13 cellular contexts compared by ENCODE assay signal in the genomic region with DNA sequence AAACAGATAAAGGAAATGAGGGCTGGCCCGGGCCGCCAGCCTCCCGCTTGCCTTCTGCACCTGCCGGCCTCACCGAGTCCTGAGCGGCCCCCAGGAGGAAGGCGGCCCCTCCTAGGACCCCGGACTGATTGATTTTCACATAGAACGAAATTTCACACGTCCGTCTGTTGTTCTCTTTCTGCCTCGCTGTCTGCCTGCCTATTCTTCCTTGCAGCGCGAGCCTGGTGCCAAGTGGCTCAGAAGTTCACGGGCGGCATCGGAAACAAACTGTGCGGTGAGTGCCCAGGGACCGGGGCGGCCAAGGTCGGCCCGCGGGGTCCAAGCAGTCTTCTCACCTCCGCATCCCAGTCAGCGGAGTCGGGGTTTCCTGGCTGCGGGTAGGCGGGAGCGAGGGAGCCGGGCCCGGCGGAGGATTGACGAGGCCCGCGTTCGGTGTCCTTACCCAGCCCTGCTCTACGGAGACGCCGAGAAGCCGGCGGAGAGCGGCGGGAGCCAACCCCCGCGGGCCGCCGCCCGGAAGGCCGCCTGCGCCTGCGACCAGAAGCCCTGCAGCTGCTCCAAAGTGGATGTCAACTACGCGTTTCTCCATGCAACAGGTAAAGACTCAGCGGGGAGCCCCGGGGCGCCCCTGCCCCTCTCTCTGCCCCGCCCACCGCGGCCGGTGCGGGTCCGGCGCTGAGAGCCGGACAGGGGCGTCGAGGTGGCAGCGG. TPM values are rescaled to one million over a fixed set of nuclear protein-coding genes. Genes with fewer than 3 reads are reported as not detected.
DNase-seq lines count a peak whose midpoint lies in the region; TF ChIP-seq lines count a peak whose summit lies in the region.
"Had no signal": no experiment of that assay in that cellular context is flagged by ENCODE, and none has a peak within 500 bp of the region (broad histone marks: within the 10 kb centered on the region; RNA-seq: fewer than 3 reads in every experiment).

No MANE protein-coding gene starts in this region.

- H2AFZ ChIP-seq in smooth muscle cell (ENCODE audit: low read depth) = no peak overlapping the region

- no peaks in the 10 kb centered on the region for H3K79me2 ChIP-seq in smooth muscle cell (ENCODE audit: low read depth)

- H3F3A ChIP-seq in smooth muscle cell (ENCODE audit: low read depth) = no peaks in the 10 kb centered on the region

- TF ChIP-seq POLR2A in sigmoid colon (IDR thresholded peaks at IDR 0.05) = no peak

- H3K36me3 Mint-ChIP-seq in activated CD4-positive, alpha-beta T cell treated with anti-CD3 and anti-CD28 coated beads, Interleukin-2, amount 10 ng/mL, durations not matched to agents 24 days and 14 days (ENCODE audit: low read depth) = peaks cover 7% of the 10 kb centered on the region
- H3K36me3 Mint-ChIP-seq in endothelial cell (ENCODE audit: low read depth, unreplicated experiment) = peaks cover 4% of the 10 kb centered on the region
- H3K36me3 Mint-ChIP-seq: memory B cell had no signal

- H3K4me1 Mint-ChIP-seq in activated CD4-positive, alpha-beta T cell treated with anti-CD3 and anti-CD28 coated beads, Interleukin-2, amount 10 ng/mL, durations not matched to agents 24 days and 14 days = peaks cover 13% of the 10 kb centered on the region
- H3K4me1 Mint-ChIP-seq in endothelial cell (ENCODE audit: unreplicated experiment) = peaks cover 53% of the 10 kb centered on the region

- H3K36me3 ChIP-seq in smooth muscle cell (ENCODE audit: low read depth) (no peaks in the 10 kb centered on the region), sigmoid colon (no peaks in the 10 kb centered on the region)

- H3K4me1 ChIP-seq in smooth muscle cell (ENCODE audit: low read depth) (peaks cover 33% of the 10 kb centered on the region), sigmoid colon (peaks cover 0 to 32% (median 28%) of the 10 kb centered on the region in 4 donors)

- no peak overlapping the region for H3K9ac ChIP-seq in smooth muscle cell (ENCODE audit: low read depth)

- no peak for TF ChIP-seq CTCF in endothelial cell (IDR thresholded peaks at IDR 0.05; ENCODE audit: unreplicated experiment)
- no peak for TF ChIP-seq CTCF in smooth muscle cell (IDR thresholded peaks at IDR 0.05; ENCODE audit: borderline replicate concordance, insufficient read depth, poor library complexity, severe bottlenecking)
- TF ChIP-seq CTCF in sigmoid colon (IDR thresholded peaks at IDR 0.05) = no peak

- intact Hi-C loops in activated CD4-positive, alpha-beta T cell treated with anti-CD3 and anti-CD28 coated beads, Interleukin-2, amount 10 ng/mL, durations not matched to agents 24 days and 14 days (cut with micrococcal nuclease) = loop anchor here (5.0 kb wide), 1 partner anchor 1530 kb away; a partner anchor contains a TSS
- intact Hi-C loops in sigmoid colon (cut with DNase I) = no loop called here

- H3K27ac ChIP-seq in smooth muscle cell (ENCODE audit: low read depth) = no peak overlapping the region
- H3K27ac ChIP-seq in sigmoid colon = no peak overlapping the region
- H3K27ac ChIP-seq: C4-2B, skin epidermis, VCaP had no signal

- peak overlapping the region; percentile 81 for H3K4me2 ChIP-seq in smooth muscle cell

- H3K4me3 Mint-ChIP-seq in activated CD4-positive, alpha-beta T cell treated with anti-CD3 and anti-CD28 coated beads, Interleukin-2, amount 10 ng/mL, durations not matched to agents 24 days and 14 days = peak overlapping the region; percentile 34
- H3K4me3 Mint-ChIP-seq in endothelial cell (ENCODE audit: unreplicated experiment) = peak overlapping the region; percentile 71

- TF ChIP-seq EP300 in sigmoid colon (IDR thresholded peaks at IDR 0.05) = no peak

- 1% methylated on average over 65 of the region's 67 CpGs for WGBS in smooth muscle cell (ENCODE audit: low lambda C conversion rate)
- 2 to 10% methylated on average over 67 of the region's 67 CpGs for WGBS in sigmoid colon, 2 donors

- H3K4me3 ChIP-seq in smooth muscle cell (peak overlapping the region; percentile 8), sigmoid colon (no peak overlapping the region)
- H3K4me3 ChIP-seq: skin epidermis had no signal

- H3K27me3 Mint-ChIP-seq in activated CD4-positive, alpha-beta T cell treated with anti-CD3 and anti-CD28 coated beads, Interleukin-2, amount 10 ng/mL, durations not matched to agents 24 days and 14 days = peaks cover 92% of the 10 kb centered on the region
- H3K27me3 Mint-ChIP-seq in endothelial cell (ENCODE audit: unreplicated experiment) = peaks cover 25% of the 10 kb centered on the region

- H3K27me3 ChIP-seq in smooth muscle cell (ENCODE audit: low read depth) (peaks cover 100% of the 10 kb centered on the region), sigmoid colon (peaks cover 37 to 100% (median 67%) of the 10 kb centered on the region in 3 donors)

- no peaks in the 10 kb centered on the region for H4K20me1 ChIP-seq in smooth muscle cell (ENCODE audit: low read depth)

- H3K27ac Mint-ChIP-seq in activated CD4-positive, alpha-beta T cell treated with anti-CD3 and anti-CD28 coated beads, Interleukin-2, amount 10 ng/mL, durations not matched to agents 24 days and 14 days = no peak overlapping the region
- no peak overlapping the region for H3K27ac Mint-ChIP-seq in endothelial cell (ENCODE audit: unreplicated experiment)
- H3K27ac Mint-ChIP-seq: memory B cell had no signal

- H3K9me3 ChIP-seq in smooth muscle cell (replicated peaks; ENCODE audit: low read depth) = no peaks in the 10 kb centered on the region
- no peaks in the 10 kb centered on the region for H3K9me3 ChIP-seq in sigmoid colon

- H3K9me3 Mint-ChIP-seq in activated CD4-positive, alpha-beta T cell treated with anti-CD3 and anti-CD28 coated beads, Interleukin-2, amount 10 ng/mL, durations not matched to agents 24 days and 14 days = peaks cover 13% of the 10 kb centered on the region
- H3K9me3 Mint-ChIP-seq in endothelial cell (ENCODE audit: unreplicated experiment) = no peaks in the 10 kb centered on the region
- H3K9me3 Mint-ChIP-seq: memory B cell had no signal

- peak; percentile 57 for DNase-seq in activated CD4-positive, alpha-beta T cell treated with anti-CD3 and anti-CD28 coated beads, Interleukin-2, amount 10 ng/mL, durations not matched to agents 24 days and 14 days
- DNase-seq in activated CD4-positive, alpha-beta T cell treated with anti-CD3 and anti-CD28 coated beads, Interleukin-2, amount 50 U/mL, for 4 hours = no peak
- DNase-seq in NCI-H2227 treated with DMSO at 0.1 percent for 48 hours (lab: John Stamatoyannopoulos, UW) = peak; percentile 78
- peak; percentile 22 for DNase-seq in endothelial cell (ENCODE audit: low spot score)
- DNase-seq in smooth muscle cell (lab: John Stamatoyannopoulos, UW; ENCODE audit: unreplicated experiment) = no peak
- no peak for DNase-seq in activated CD8-positive, alpha-beta memory T cell treated with anti-CD3 and anti-CD28 coated beads, Interleukin-2, amount 50 U/mL, for 48 hours
- DNase-seq in SIG-M5 treated with dmso at 0.1 percent for 504 hours (lab: John Stamatoyannopoulos, UW; ENCODE audit: unreplicated experiment) = no peak
- no peak for DNase-seq in sigmoid colon
- DNase-seq: stimulated activated naive CD4-positive, alpha-beta T cell treated with Interleukin-2 at 50 U/mL for 16 hours had no signal

RNA-seq across cellular contexts. Expression of a gene that starts 1.0 kb away (rescaled TPM):
- not detected in 2 replicates for total RNA-seq in activated CD4-positive, alpha-beta T cell treated with anti-CD3 and anti-CD28 coated beads, Interleukin-2, amount 10 ng/mL, durations not matched to agents 24 days and 14 days
- total RNA-seq in endothelial cell (ENCODE audit: unreplicated experiment) (0.90 TPM), smooth muscle cell (not detected in 2 replicates), sigmoid colon (not detected)
- polyA plus RNA-seq in smooth muscle cell (not detected in 2 replicates), sigmoid colon (not detected)

Comparison
In these comparisons a context has a peak if more than half of its experiments do, and no peak if none do; other contexts are left out.
1. DNase-seq: peak in activated CD4-positive, alpha-beta T cell treated with anti-CD3 and anti-CD28 coated beads, Interleukin-2, amount 10 ng/mL, durations not matched to agents 24 days and 14 days (single experiment), NCI-H2227 treated with DMSO at 0.1 percent for 48 hours (single experiment) and endothelial cell (single experiment); none in activated CD4-positive, alpha-beta T cell treated with anti-CD3 and anti-CD28 coated beads, Interleukin-2, amount 50 U/mL, for 4 hours (0 of 2), smooth muscle cell (single experiment), activated CD8-positive, alpha-beta memory T cell treated with anti-CD3 and anti-CD28 coated beads, Interleukin-2, amount 50 U/mL, for 48 hours (single experiment), SIG-M5 treated with dmso at 0.1 percent for 504 hours (single experiment) and sigmoid colon (single experiment).